Comparison of ENCODE assay signal across 1 cellular context in the genomic region with DNA sequence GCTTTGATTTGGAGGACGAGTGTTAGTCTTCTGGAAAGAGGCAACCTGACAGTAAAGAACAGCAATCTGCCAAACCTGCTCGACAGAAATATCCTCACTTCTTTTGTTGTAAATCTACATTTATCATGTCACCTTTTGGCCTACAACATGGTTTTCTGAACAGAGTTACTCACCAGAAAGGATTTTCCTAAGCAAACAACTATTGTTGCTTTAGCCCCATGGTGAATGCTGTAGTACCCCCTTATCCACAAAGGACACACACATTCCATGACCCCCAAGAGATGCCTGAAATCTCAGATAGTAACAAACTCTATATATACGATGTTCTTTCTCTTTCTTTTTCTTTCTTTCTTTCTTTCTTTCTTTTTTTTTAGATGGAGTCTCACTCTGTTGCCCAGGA.
TF ChIP-seq lines count a peak whose summit lies in the region.

No MANE protein-coding gene starts in this region.

TF ChIP-seq in SK-N-SH treated with all-trans-retinoic acid at 6 μM for 48 hours, 23 proteins besides CTCF, POLR2A, EP300 and RAD21 (continued from another document):
- TF ChIP-seq, protein P1, sequence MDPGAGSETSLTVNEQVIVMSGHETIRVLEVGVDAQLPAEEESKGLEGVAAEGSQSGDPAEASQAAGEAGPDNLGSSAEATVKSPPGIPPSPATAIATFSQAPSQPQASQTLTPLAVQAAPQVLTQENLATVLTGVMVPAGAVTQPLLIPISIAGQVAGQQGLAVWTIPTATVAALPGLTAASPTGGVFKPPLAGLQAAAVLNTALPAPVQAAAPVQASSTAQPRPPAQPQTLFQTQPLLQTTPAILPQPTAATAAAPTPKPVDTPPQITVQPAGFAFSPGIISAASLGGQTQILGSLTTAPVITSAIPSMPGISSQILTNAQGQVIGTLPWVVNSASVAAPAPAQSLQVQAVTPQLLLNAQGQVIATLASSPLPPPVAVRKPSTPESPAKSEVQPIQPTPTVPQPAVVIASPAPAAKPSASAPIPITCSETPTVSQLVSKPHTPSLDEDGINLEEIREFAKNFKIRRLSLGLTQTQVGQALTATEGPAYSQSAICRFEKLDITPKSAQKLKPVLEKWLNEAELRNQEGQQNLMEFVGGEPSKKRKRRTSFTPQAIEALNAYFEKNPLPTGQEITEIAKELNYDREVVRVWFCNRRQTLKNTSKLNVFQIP (CRISPR knock-in tag; IDR thresholded peaks at IDR 0.05; ENCODE audit: borderline replicate concordance, low read depth) = no peak
- no peak for TF ChIP-seq TOX (CRISPR knock-in tag; IDR thresholded peaks at IDR 0.05; ENCODE audit: borderline replicate concordance)
- TF ChIP-seq ARNTL (CRISPR knock-in tag; IDR thresholded peaks at IDR 0.05; ENCODE audit: borderline replicate concordance, low read depth) = no peak
- no peak for TF ChIP-seq ISL1 (CRISPR knock-in tag; IDR thresholded peaks at IDR 0.05)
- TF ChIP-seq PPARA (CRISPR knock-in tag; IDR thresholded peaks at IDR 0.05; ENCODE audit: borderline replicate concordance) = no peak
- no peak for TF ChIP-seq ZFP3 (CRISPR knock-in tag; IDR thresholded peaks at IDR 0.05)
- TF ChIP-seq ZNF70 (CRISPR knock-in tag; IDR thresholded peaks at IDR 0.05) = no peak
- TF ChIP-seq ESRRG (CRISPR knock-in tag; IDR thresholded peaks at IDR 0.05) = no peak
- TF ChIP-seq SNAI2 (CRISPR knock-in tag; IDR thresholded peaks at IDR 0.05) = no peak
- no peak for TF ChIP-seq ZFP30 (CRISPR knock-in tag; IDR thresholded peaks at IDR 0.05)
- TF ChIP-seq, protein P2, sequence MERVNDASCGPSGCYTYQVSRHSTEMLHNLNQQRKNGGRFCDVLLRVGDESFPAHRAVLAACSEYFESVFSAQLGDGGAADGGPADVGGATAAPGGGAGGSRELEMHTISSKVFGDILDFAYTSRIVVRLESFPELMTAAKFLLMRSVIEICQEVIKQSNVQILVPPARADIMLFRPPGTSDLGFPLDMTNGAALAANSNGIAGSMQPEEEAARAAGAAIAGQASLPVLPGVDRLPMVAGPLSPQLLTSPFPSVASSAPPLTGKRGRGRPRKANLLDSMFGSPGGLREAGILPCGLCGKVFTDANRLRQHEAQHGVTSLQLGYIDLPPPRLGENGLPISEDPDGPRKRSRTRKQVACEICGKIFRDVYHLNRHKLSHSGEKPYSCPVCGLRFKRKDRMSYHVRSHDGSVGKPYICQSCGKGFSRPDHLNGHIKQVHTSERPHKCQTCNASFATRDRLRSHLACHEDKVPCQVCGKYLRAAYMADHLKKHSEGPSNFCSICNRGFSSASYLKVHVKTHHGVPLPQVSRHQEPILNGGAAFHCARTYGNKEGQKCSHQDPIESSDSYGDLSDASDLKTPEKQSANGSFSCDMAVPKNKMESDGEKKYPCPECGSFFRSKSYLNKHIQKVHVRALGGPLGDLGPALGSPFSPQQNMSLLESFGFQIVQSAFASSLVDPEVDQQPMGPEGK (CRISPR knock-in tag; IDR thresholded peaks at IDR 0.05; ENCODE audit: borderline replicate concordance) = no peak
- no peak for TF ChIP-seq TCF4 (CRISPR knock-in tag; IDR thresholded peaks at IDR 0.05; ENCODE audit: borderline replicate concordance)
- no peak for TF ChIP-seq ZC3H10 (CRISPR knock-in tag; IDR thresholded peaks at IDR 0.05)
- TF ChIP-seq GLIS3 (CRISPR knock-in tag; IDR thresholded peaks at IDR 0.05) = no peak
- TF ChIP-seq RARB (CRISPR knock-in tag; IDR thresholded peaks at IDR 0.05) = no peak
- TF ChIP-seq, protein P3, sequence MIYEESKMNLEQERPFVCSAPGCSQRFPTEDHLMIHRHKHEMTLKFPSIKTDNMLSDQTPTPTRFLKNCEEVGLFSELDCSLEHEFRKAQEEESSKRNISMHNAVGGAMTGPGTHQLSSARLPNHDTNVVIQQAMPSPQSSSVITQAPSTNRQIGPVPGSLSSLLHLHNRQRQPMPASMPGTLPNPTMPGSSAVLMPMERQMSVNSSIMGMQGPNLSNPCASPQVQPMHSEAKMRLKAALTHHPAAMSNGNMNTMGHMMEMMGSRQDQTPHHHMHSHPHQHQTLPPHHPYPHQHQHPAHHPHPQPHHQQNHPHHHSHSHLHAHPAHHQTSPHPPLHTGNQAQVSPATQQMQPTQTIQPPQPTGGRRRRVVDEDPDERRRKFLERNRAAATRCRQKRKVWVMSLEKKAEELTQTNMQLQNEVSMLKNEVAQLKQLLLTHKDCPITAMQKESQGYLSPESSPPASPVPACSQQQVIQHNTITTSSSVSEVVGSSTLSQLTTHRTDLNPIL (CRISPR knock-in tag; IDR thresholded peaks at IDR 0.05; ENCODE audit: low read depth) = no peak
